ENCODE assay signal across 10 cellular contexts in genomic region chr9:133334161-133334560, GRCh38. TPM values are rescaled to one million over a fixed set of nuclear protein-coding genes. Genes with fewer than 3 reads are reported as not detected.
DNase-seq lines count a peak whose midpoint lies in the region; FAIRE-seq and TF ChIP-seq lines count a peak whose summit lies in the region.
"Had no signal": no experiment of that assay in that cellular context is flagged by ENCODE, and none has a peak within 500 bp of the region (broad histone marks: within the 10 kb centered on the region; RNA-seq: fewer than 3 reads in every experiment).

No MANE protein-coding gene starts in this region.

- H2AFZ ChIP-seq in GM23248 = no peak overlapping the region

- H3K4me3 ChIP-seq in BE2C (ENCODE audit: low read depth, low read length) = no peak overlapping the region
- peak overlapping the region; percentile 98; the same call in 1 of the 2 replicates for H3K4me3 ChIP-seq in GM23248
- H3K4me3 ChIP-seq in mucosa of stomach (ENCODE audit: low read length) = no peak overlapping the region
- H3K4me3 ChIP-seq in MG63 = no peak overlapping the region

- H3K9me3 Mint-ChIP-seq in activated T-helper 2 cell treated with anti-CD3 and anti-CD28 coated beads, Interferon-gamma antibody, Interleukin-2, Interleukin-4, amounts not matched to agents 10 μg/mL and 5 μg/mL and 100 μg/mL, durations not matched to agents 14 hours and 24 hours and 36 hours = no peaks in the 10 kb centered on the region

- intact Hi-C loops in activated T-helper 2 cell treated with anti-CD3 and anti-CD28 coated beads, Interferon-gamma antibody, Interleukin-2, Interleukin-4, amounts not matched to agents 10 μg/mL and 5 μg/mL and 100 μg/mL, durations not matched to agents 14 hours and 24 hours and 36 hours (cut with micrococcal nuclease) = loop anchor here (10.0 kb wide), 1 partner anchor 149 kb away; no protein-coding TSS in a partner anchor

- DNase-seq in BE2C (peak; percentile 3), GM23248 (no peak), NCI-H1105 (lab: John Stamatoyannopoulos, UW) (no peak), SHP77 treated with DMSO at 0.1 percent for 48 hours (lab: John Stamatoyannopoulos, UW) (no peak), urothelium cell line (ENCODE audit: low spot score) (no peak), MG63 (no peak)
- DNase-seq in activated T-helper 2 cell treated with anti-CD3 and anti-CD28 coated beads, Interferon-gamma antibody, Interleukin-2, Interleukin-4, amounts not matched to agents 10 μg/mL and 5 μg/mL and 100 μg/mL, durations not matched to agents 14 hours and 24 hours and 36 hours (ENCODE audit: low spot score) = no peak
- DNase-seq: DMS79, OCI-M1 had no signal

- TF ChIP-seq CTCF in BE2C (IDR thresholded peaks at IDR 0.05; ENCODE audit: low read depth, low read length) = no peak

- FAIRE-seq in urothelium cell line (lab: Jason Lieb, UNC) = no peak

- H3K9ac ChIP-seq in GM23248 = peak overlapping the region; percentile 85
- peak overlapping the region; percentile 17 for H3K9ac ChIP-seq in mucosa of stomach (ENCODE audit: low read length)

- H3K36me3 ChIP-seq in BE2C (peaks cover 48% of the 10 kb centered on the region), GM23248 (ENCODE audit: low read depth) (peaks cover 16% of the 10 kb centered on the region; the same call in 1 of the 2 replicates), mucosa of stomach (ENCODE audit: control insufficient read depth, insufficient read depth, low read length) (peaks cover 7% of the 10 kb centered on the region), MG63 (peaks cover 55% of the 10 kb centered on the region)

- H3K27ac Mint-ChIP-seq in activated T-helper 2 cell treated with anti-CD3 and anti-CD28 coated beads, Interferon-gamma antibody, Interleukin-2, Interleukin-4, amounts not matched to agents 10 μg/mL and 5 μg/mL and 100 μg/mL, durations not matched to agents 14 hours and 24 hours and 36 hours = no peak overlapping the region

- peaks cover 12% of the 10 kb centered on the region for H3K4me1 Mint-ChIP-seq in activated T-helper 2 cell treated with anti-CD3 and anti-CD28 coated beads, Interferon-gamma antibody, Interleukin-2, Interleukin-4, amounts not matched to agents 10 μg/mL and 5 μg/mL and 100 μg/mL, durations not matched to agents 14 hours and 24 hours and 36 hours (ENCODE audit: low read depth)

- peak overlapping the region; percentile 94 for H3K4me3 Mint-ChIP-seq in activated T-helper 2 cell treated with anti-CD3 and anti-CD28 coated beads, Interferon-gamma antibody, Interleukin-2, Interleukin-4, amounts not matched to agents 10 μg/mL and 5 μg/mL and 100 μg/mL, durations not matched to agents 14 hours and 24 hours and 36 hours (ENCODE audit: low read depth)

- in situ Hi-C loops in GM23248 (cut with MboI) = no loop called here

- WGBS in GM23248 (ENCODE audit: low coverage in 1 of 2, low lambda C conversion rate in 2 of 2, missing lambda C conversion rate in 2 of 2), 2 experiments = 95 to 100% methylated on average over 5 to 6 of the region's 6 CpGs

- no peaks in the 10 kb centered on the region for H3K9me2 ChIP-seq in GM23248 (ENCODE audit: insufficient read depth)

- H3K27me3 Mint-ChIP-seq in activated T-helper 2 cell treated with anti-CD3 and anti-CD28 coated beads, Interferon-gamma antibody, Interleukin-2, Interleukin-4, amounts not matched to agents 10 μg/mL and 5 μg/mL and 100 μg/mL, durations not matched to agents 14 hours and 24 hours and 36 hours (ENCODE audit: low read depth) = no peaks in the 10 kb centered on the region

- no peaks in the 10 kb centered on the region for H3K27me3 ChIP-seq in BE2C
- H3K27me3 ChIP-seq in GM23248 (replicated peaks; ENCODE audit: insufficient read depth) = no peaks in the 10 kb centered on the region
- H3K27me3 ChIP-seq in mucosa of stomach (ENCODE audit: control insufficient read depth, insufficient read depth, low read length) = no peaks in the 10 kb centered on the region
- no peaks in the 10 kb centered on the region for H3K27me3 ChIP-seq in MG63

- no peaks in the 10 kb centered on the region for H3K9me3 ChIP-seq in BE2C
- H3K9me3 ChIP-seq in GM23248 (ENCODE audit: low read depth) = no peaks in the 10 kb centered on the region
- no peaks in the 10 kb centered on the region for H3K9me3 ChIP-seq in mucosa of stomach (ENCODE audit: control insufficient read depth, low read length)
- no peaks in the 10 kb centered on the region for H3K9me3 ChIP-seq in MG63

- H3K36me3 Mint-ChIP-seq in activated T-helper 2 cell treated with anti-CD3 and anti-CD28 coated beads, Interferon-gamma antibody, Interleukin-2, Interleukin-4, amounts not matched to agents 10 μg/mL and 5 μg/mL and 100 μg/mL, durations not matched to agents 14 hours and 24 hours and 36 hours (ENCODE audit: low read depth) = peaks cover 72% of the 10 kb centered on the region

- H3K27ac ChIP-seq in GM23248 = no peak overlapping the region

- H3K4me2 ChIP-seq in GM23248 (ENCODE audit: unreplicated experiment) = no peak overlapping the region

- H3K79me2 ChIP-seq in GM23248 (ENCODE audit: insufficient read depth) = peaks cover 35% of the 10 kb centered on the region

- no peaks in the 10 kb centered on the region for H4K20me1 ChIP-seq in GM23248 (ENCODE audit: insufficient read depth)

- no peaks in the 10 kb centered on the region for H3K4me1 ChIP-seq in BE2C
- peaks cover 10% of the 10 kb centered on the region; the same call in 1 of the 2 replicates for H3K4me1 ChIP-seq in GM23248 (ENCODE audit: insufficient read depth)
- peaks cover 17% of the 10 kb centered on the region for H3K4me1 ChIP-seq in mucosa of stomach (ENCODE audit: control insufficient read depth, insufficient read depth, low read length)

- peaks cover 24% of the 10 kb centered on the region for H3F3A ChIP-seq in GM23248 (ENCODE audit: insufficient read depth)

RNA-seq across cellular contexts. Expression of gene SURF6, which starts 1.8 kb away (rescaled TPM):
- polyA plus RNA-seq in BE2C (2012; ENCODE audit: insufficient read depth, insufficient read length, low read depth) = 107 TPM
- total RNA-seq in GM23248 (2014; rRNA removed; shearing (Covaris generic)) = 10.8 and 18.2 TPM in 2 replicates
- polyA plus RNA-seq in GM23248 (2016; fragmentation: Nextera tagmentation; extraction: Ambion mirVana) = 13.4 and 14.8 TPM in 2 replicates
- 23.0 and 24.4 TPM in 2 replicates for total RNA-seq in activated T-helper 2 cell treated with anti-CD3 and anti-CD28 coated beads, Interferon-gamma antibody, Interleukin-2, Interleukin-4, amounts not matched to agents 10 μg/mL and 5 μg/mL and 100 μg/mL, durations not matched to agents 14 hours and 24 hours and 36 hours
- 25.1 and 28.9 TPM in 2 replicates for total RNA-seq in MG63 (2014; rRNA removed; shearing (Covaris generic); ENCODE audit: low replicate concordance)

RNA-seq across cellular contexts. Expression of gene MED22, which starts 13.8 kb away (rescaled TPM):
- 62.3 TPM for polyA plus RNA-seq in BE2C (2012; ENCODE audit: insufficient read depth, insufficient read length, low read depth)
- 24.4 and 28.6 TPM in 2 replicates for total RNA-seq in GM23248 (2014; rRNA removed; shearing (Covaris generic))
- 14.1 and 14.5 TPM in 2 replicates for polyA plus RNA-seq in GM23248 (2016; fragmentation: Nextera tagmentation; extraction: Ambion mirVana)
- total RNA-seq in activated T-helper 2 cell treated with anti-CD3 and anti-CD28 coated beads, Interferon-gamma antibody, Interleukin-2, Interleukin-4, amounts not matched to agents 10 μg/mL and 5 μg/mL and 100 μg/mL, durations not matched to agents 14 hours and 24 hours and 36 hours = 35.2 and 36.4 TPM in 2 replicates
- total RNA-seq in MG63 (2014; rRNA removed; shearing (Covaris generic); ENCODE audit: low replicate concordance) = 34.7 and 35.4 TPM in 2 replicates

RNA-seq across cellular contexts. Expression of gene RPL7A, which starts 13.9 kb away (rescaled TPM):
- polyA plus RNA-seq in BE2C (2012; ENCODE audit: insufficient read depth, insufficient read length, low read depth) = 1,628 TPM
- 1,262 and 1,382 TPM in 2 replicates for total RNA-seq in GM23248 (2014; rRNA removed; shearing (Covaris generic))
- 437 and 458 TPM in 2 replicates for polyA plus RNA-seq in GM23248 (2016; fragmentation: Nextera tagmentation; extraction: Ambion mirVana)
- 2,586 and 2,588 TPM in 2 replicates for total RNA-seq in activated T-helper 2 cell treated with anti-CD3 and anti-CD28 coated beads, Interferon-gamma antibody, Interleukin-2, Interleukin-4, amounts not matched to agents 10 μg/mL and 5 μg/mL and 100 μg/mL, durations not matched to agents 14 hours and 24 hours and 36 hours
- 2,766 and 2,991 TPM in 2 replicates for total RNA-seq in MG63 (2014; rRNA removed; shearing (Covaris generic); ENCODE audit: low replicate concordance)

RNA-seq across cellular contexts. Expression of gene SURF1, which starts 22.1 kb away (rescaled TPM):
- 109 TPM for polyA plus RNA-seq in BE2C (2012; ENCODE audit: insufficient read depth, insufficient read length, low read depth)
- 27.7 and 29.1 TPM in 2 replicates for total RNA-seq in GM23248 (2014; rRNA removed; shearing (Covaris generic))
- 57.4 and 62.9 TPM in 2 replicates for polyA plus RNA-seq in GM23248 (2016; fragmentation: Nextera tagmentation; extraction: Ambion mirVana)
- total RNA-seq in activated T-helper 2 cell treated with anti-CD3 and anti-CD28 coated beads, Interferon-gamma antibody, Interleukin-2, Interleukin-4, amounts not matched to agents 10 μg/mL and 5 μg/mL and 100 μg/mL, durations not matched to agents 14 hours and 24 hours and 36 hours = 32.4 and 33.0 TPM in 2 replicates
- 37.4 and 48.4 TPM in 2 replicates for total RNA-seq in MG63 (2014; rRNA removed; shearing (Covaris generic); ENCODE audit: low replicate concordance)

RNA-seq across cellular contexts. Expression of gene SURF2, which starts 22.2 kb away (rescaled TPM):
- 240 TPM for polyA plus RNA-seq in BE2C (2012; ENCODE audit: insufficient read depth, insufficient read length, low read depth)
- 6.3 and 14.8 TPM in 2 replicates for total RNA-seq in GM23248 (2014; rRNA removed; shearing (Covaris generic))
- 23.4 and 24.4 TPM in 2 replicates for polyA plus RNA-seq in GM23248 (2016; fragmentation: Nextera tagmentation; extraction: Ambion mirVana)
- 16.9 and 22.1 TPM in 2 replicates for total RNA-seq in activated T-helper 2 cell treated with anti-CD3 and anti-CD28 coated beads, Interferon-gamma antibody, Interleukin-2, Interleukin-4, amounts not matched to agents 10 μg/mL and 5 μg/mL and 100 μg/mL, durations not matched to agents 14 hours and 24 hours and 36 hours
- 28.5 and 47.2 TPM in 2 replicates for total RNA-seq in MG63 (2014; rRNA removed; shearing (Covaris generic); ENCODE audit: low replicate concordance)
